8 cellular contexts compared by ENCODE assay signal in the genomic region with DNA sequence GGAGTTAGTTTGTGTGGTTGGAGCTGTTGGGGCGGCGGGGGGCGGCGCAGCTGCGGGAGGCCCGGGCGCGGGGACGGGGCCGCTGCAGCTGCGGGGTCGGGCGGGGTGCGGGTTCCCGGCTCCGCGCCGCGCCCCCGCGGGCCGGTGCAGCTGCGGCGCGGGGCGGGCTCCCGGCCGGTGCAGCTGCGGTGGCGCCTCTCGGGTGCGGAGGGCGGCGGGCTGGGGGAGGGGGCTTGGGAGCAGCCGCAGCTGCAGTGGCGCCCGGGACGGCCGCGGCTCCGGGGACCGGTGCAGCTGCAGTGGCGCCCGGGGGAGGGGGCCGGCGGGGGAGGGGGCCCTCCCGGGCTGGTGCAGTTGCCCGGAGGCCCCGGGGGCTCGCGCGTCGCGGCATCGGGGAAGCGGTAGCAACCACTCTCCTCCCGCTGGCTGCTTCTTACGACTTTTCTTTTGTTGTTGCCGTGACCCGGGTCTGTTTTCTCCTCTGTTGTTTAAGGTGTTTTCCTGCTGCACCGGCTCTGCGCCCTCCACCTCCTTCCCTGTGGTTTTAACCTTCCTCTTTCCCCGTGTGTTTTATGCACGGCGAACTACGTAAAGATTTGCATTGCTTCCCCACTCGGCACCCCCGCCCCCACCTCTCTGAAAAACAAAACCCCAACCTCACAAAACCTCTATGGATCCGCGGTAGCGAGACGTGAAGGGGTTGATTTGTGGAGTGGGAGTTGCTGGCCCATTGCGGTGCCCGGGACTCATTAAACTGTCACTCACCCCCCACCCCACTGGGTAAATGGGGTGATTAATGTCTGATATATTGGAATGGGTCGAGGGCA. TPM values are rescaled to one million over a fixed set of nuclear protein-coding genes. Genes with fewer than 3 reads are reported as not detected.
DNase-seq lines count a peak whose midpoint lies in the region; FAIRE-seq and TF ChIP-seq lines count a peak whose summit lies in the region.

No MANE protein-coding gene starts in this region.

- DNase-seq in GM10248 (ENCODE audit: extremely low spot score) = peak; percentile 48
- peak; percentile 67 for DNase-seq in NCI-H146 (lab: John Stamatoyannopoulos, UW)
- peak; percentile 12 to 29 for DNase-seq in activated CD4-positive, alpha-beta T cell treated with anti-CD3 and anti-CD28 coated beads, Interleukin-2, amount 50 U/mL, for 4 hours
- DNase-seq in H1 (ENCODE audit: low read depth in 1 of 2, low spot score in 2 of 2) = no peak
- DNase-seq in dedifferentiated amniotic fluid mesenchymal stem cell (ENCODE audit: extremely low spot score) = no peak
- no peak for DNase-seq in COLO829 (ENCODE audit: low spot score)

- no peak for TF ChIP-seq CTCF in GM10248 (IDR thresholded peaks at IDR 0.05; ENCODE audit: control extremely low read depth, extremely low read depth, low read depth, missing control alignments)
- no peak for TF ChIP-seq CTCF in H1 (IDR thresholded peaks at IDR 0.05; ENCODE audit: control extremely low read depth in 1 of 3, insufficient read depth in 1 of 3, low read depth in 1 of 3, low read length in 3 of 3)

- H3K27ac ChIP-seq in H1 (ENCODE audit: low read depth, low read length) (no peak overlapping the region), stomach smooth muscle (ENCODE audit: low read length) (peak overlapping the region; percentile 64)

- H3K4me3 ChIP-seq in H1 (ENCODE audit: extremely low read depth in 1 of 4, insufficient read depth in 2 of 4, low read depth in 3 of 4, low read length in 4 of 4) (peak overlapping the region; percentile 78 to 91 (median 84)), mononuclear cell (ENCODE audit: low read length) (peak overlapping the region; percentile 76), stomach smooth muscle (ENCODE audit: low read length in 2 of 2) (peak overlapping the region; percentile 82 to 92)

- 1% methylated on average over 36 of the region's 75 CpGs; no CpG with 5 or more reads in 1 of the 2 experiments for WGBS in H1 (ENCODE audit: extremely low coverage in 1 of 2, insufficient coverage in 1 of 2, insufficient read length in 1 of 2, insufficient replicate concordance in 2 of 2, low coverage in 1 of 2, low lambda C conversion rate in 2 of 2, missing lambda C conversion rate in 1 of 2), 2 experiments

- TF ChIP-seq EP300 in H1 (IDR thresholded peaks at IDR 0.05; ENCODE audit: borderline replicate concordance in 1 of 2, low read depth in 2 of 2, low read length in 2 of 2) = no peak

- H3K4me1 ChIP-seq in H1 (replicated peaks in 1 of 4; ENCODE audit: control insufficient read depth in 3 of 4, insufficient read depth in 4 of 4, low read length in 3 of 4) (peaks cover 3 to 18% (median 9%) of the 10 kb centered on the region in 4 experiments; a peak in 6 of 7 replicates), mononuclear cell (ENCODE audit: insufficient read depth, low read length) (peaks cover 43% of the 10 kb centered on the region), stomach smooth muscle (ENCODE audit: control insufficient read depth, insufficient read depth, low read length) (peaks cover 3% of the 10 kb centered on the region)

- TF ChIP-seq POLR2A in H1 (IDR thresholded peaks at IDR 0.05; ENCODE audit: control extremely low read depth in 1 of 2, low read depth in 2 of 2, low read length in 2 of 2) = no peak

- H4K91ac ChIP-seq in H1 (replicated peaks; ENCODE audit: insufficient read length, low read length) = no peak overlapping the region

- H3K36me3 ChIP-seq in H1 (ENCODE audit: control insufficient read depth in 2 of 4, insufficient read depth in 4 of 4, low read length in 3 of 4) (peaks cover 0 to 8% (median 4%) of the 10 kb centered on the region in 4 experiments; a peak in 3 of 8 replicates), stomach smooth muscle (ENCODE audit: control insufficient read depth in 2 of 2, insufficient read depth in 2 of 2, low read length in 2 of 2) (peaks cover 5 to 7% of the 10 kb centered on the region in 2 donors)

- H2BK5ac ChIP-seq in H1 (ENCODE audit: low read depth, low read length) = no peak overlapping the region

- H2AK5ac ChIP-seq in H1 (ENCODE audit: low read depth, low read length) = no peak overlapping the region

- H2AFZ ChIP-seq in H1 (ENCODE audit: low read length) = no peak overlapping the region

- H3K14ac ChIP-seq in H1 (ENCODE audit: insufficient read length) = no peak overlapping the region

- peaks cover 0 to 49% of the 10 kb centered on the region in 2 experiments; a peak in 2 of 4 replicates for H3K79me2 ChIP-seq in H1 (ENCODE audit: control insufficient read depth in 1 of 2, insufficient read depth in 2 of 2, low read length in 2 of 2)

- no peak for TF ChIP-seq RAD21 in H1 (IDR thresholded peaks at IDR 0.05 in 1 of 2, conservative IDR thresholded peaks at IDR 0.05 in 1 of 2; ENCODE audit: low read depth in 2 of 2, low read length in 2 of 2)

- H2BK12ac ChIP-seq in H1 (ENCODE audit: low read depth, low read length) = no peak overlapping the region

- no peak overlapping the region for H2BK15ac ChIP-seq in H1 (ENCODE audit: low read length)

- FAIRE-seq in H1 (lab: Jason Lieb, UNC) = no peak

- no peak overlapping the region for H4K5ac ChIP-seq in H1 (ENCODE audit: insufficient read length, low read depth, low read length)

- peaks cover 14% of the 10 kb centered on the region for H3K23me2 ChIP-seq in H1 (ENCODE audit: low read depth, low read length)

- CTCF ChIA-PET in GM10248 (lab: Yijun Ruan, JAX) (no interaction called here), H1 (lab: Charles Lee; ENCODE audit: partially characterized antibody) (interaction anchor here (0.7 kb wide), 1 partner anchor 34 kb away, joined by 3 read pairs; no protein-coding TSS in a partner anchor)

- H4K8ac ChIP-seq in H1 (ENCODE audit: extremely low read depth, insufficient read depth, low read length) = peak overlapping the region; percentile 45; the same call in 1 of the 2 replicates

- H2BK120ac ChIP-seq in H1 (replicated peaks; ENCODE audit: low read depth, low read length) = no peak overlapping the region

- H3K9ac ChIP-seq in H1 (replicated peaks in 1 of 4; ENCODE audit: extremely low read depth in 1 of 4, low read depth in 3 of 4, low read length in 3 of 4) = peak overlapping the region in 3 of 4 experiments; percentile 6 to 87 (median 52); a peak in 3 of 7 replicates
- H3K9ac ChIP-seq in stomach smooth muscle (ENCODE audit: low read length in 2 of 2) = peak overlapping the region; percentile 62 to 76

- H3K27me3 ChIP-seq in H1 (replicated peaks in 1 of 4; ENCODE audit: control insufficient read depth in 3 of 4, extremely low read depth in 1 of 4, insufficient read depth in 3 of 4, low read length in 3 of 4) = peaks cover 0 to 8% (median 5%) of the 10 kb centered on the region in 4 experiments; a peak in 3 of 7 replicates
- no peaks in the 10 kb centered on the region for H3K27me3 ChIP-seq in mononuclear cell (ENCODE audit: insufficient read depth, low read length)
- H3K27me3 ChIP-seq in stomach smooth muscle (ENCODE audit: control insufficient read depth in 1 of 2, insufficient read depth in 2 of 2, low read length in 2 of 2) = no peaks in the 10 kb centered on the region

- no peak overlapping the region for H3K56ac ChIP-seq in H1 (replicated peaks; ENCODE audit: insufficient read length, low read depth, low read length)

- H4K20me1 ChIP-seq in H1 (replicated peaks in 1 of 2; ENCODE audit: control insufficient read depth in 1 of 2, insufficient read depth in 2 of 2, low read length in 2 of 2) = peaks cover 11 to 14% of the 10 kb centered on the region in 2 experiments

- H3K79me1 ChIP-seq in H1 (ENCODE audit: low read depth, low read length) = peaks cover 2% of the 10 kb centered on the region; the same call in 1 of the 2 replicates

- H3K23ac ChIP-seq in H1 (ENCODE audit: insufficient read length) = no peak overlapping the region

- POLR2A ChIA-PET in GM10248 (lab: Yijun Ruan, JAX) = interaction anchor here (0.7 kb wide), 1 partner anchor 1814 kb away, joined by 6 read pairs; no protein-coding TSS in a partner anchor
- POLR2A ChIA-PET in H1 (lab: Charles Lee; ENCODE audit: partially characterized antibody) = no interaction called here

- H3K9me3 ChIP-seq in H1 (ENCODE audit: insufficient read depth in 2 of 2, low read depth in 1 of 2, low read length in 1 of 2) (no peaks in the 10 kb centered on the region), mononuclear cell (ENCODE audit: low read depth, low read length) (no peaks in the 10 kb centered on the region), stomach smooth muscle (ENCODE audit: control insufficient read depth in 2 of 2, low read length in 2 of 2) (no peaks in the 10 kb centered on the region)

- no peak overlapping the region for H3K4ac ChIP-seq in H1 (replicated peaks; ENCODE audit: insufficient read length, low read depth, low read length)

- H3K4me2 ChIP-seq in H1 (ENCODE audit: insufficient read depth in 1 of 2, low read depth in 2 of 2, low read length in 2 of 2) = peak overlapping the region; percentile 87 to 97

- H3K18ac ChIP-seq in H1 (ENCODE audit: extremely low read depth, low read length) = no peak overlapping the region

- H2BK20ac ChIP-seq in H1 (ENCODE audit: low read length) = no peak overlapping the region

TF ChIP-seq in H1, 55 proteins besides CTCF, POLR2A, EP300 and RAD21 (continues in another document):
- TF ChIP-seq SIN3A (conservative IDR thresholded peaks at IDR 0.05 in 1 of 2, IDR thresholded peaks at IDR 0.05 in 1 of 2; ENCODE audit: low read depth in 1 of 2, low read length in 2 of 2) (no peak), POU5F1 (IDR thresholded peaks at IDR 0.05; ENCODE audit: low read depth, low read length) (no peak), ZNF274 (IDR thresholded peaks at IDR 0.05; ENCODE audit: borderline replicate concordance, extremely low read depth, low read length) (no peak), SAP30 (IDR thresholded peaks at IDR 0.05; ENCODE audit: insufficient read depth, insufficient replicate concordance, low read length) (no peak)

RNA-seq across cellular contexts. Expression of a gene that starts 1.7 kb away (rescaled TPM):
- total RNA-seq in H1 (2021; fragmentation: NEBNext Ultra II Directional; extraction: Animal tissue kit (Norgen Biotek cat#: 25700)) = 14.0 and 14.4 TPM in 2 replicates
- 8.2 and 8.5 TPM in 2 replicates for polyA plus RNA-seq in H1 (2011; rRNA removed)
- 8.6 TPM for polyA plus RNA-seq in H1 (2011; cell fraction: cytosol; rRNA removed)
- polyA plus RNA-seq in H1 (2011; cell fraction: nucleus; rRNA removed) = 17.3 TPM
- polyA plus RNA-seq in H1 (2012, experiment 1 of 2) = 7.3 to 9.6 TPM (median 8.3 TPM) in 4 replicates
- 2.0 TPM for polyA plus RNA-seq in H1 (2012, experiment 2 of 2)
- 7.5 TPM for polyA plus RNA-seq in H1 (2013, experiment 1 of 2)
- polyA plus RNA-seq in H1 (2013, experiment 2 of 2) = 7.2 TPM
- polyA minus RNA-seq in H1 (2011; rRNA and poly(A)+ RNA removed) = 14.2 and 15.0 TPM in 2 replicates
- 11.5 TPM for polyA minus RNA-seq in H1 (2011; cell fraction: cytosol; rRNA and poly(A)+ RNA removed)
- 8.1 TPM for polyA minus RNA-seq in H1 (2011; cell fraction: nucleus; rRNA and poly(A)+ RNA removed)
- total RNA-seq in mononuclear cell = 57.5 TPM

Comparison
In these comparisons a context has a peak if more than half of its experiments do, and no peak if none do; other contexts are left out.
1. DNase-seq: peak in GM10248 (single experiment), NCI-H146 (single experiment) and activated CD4-positive, alpha-beta T cell treated with anti-CD3 and anti-CD28 coated beads, Interleukin-2, amount 50 U/mL, for 4 hours (2 of 2); none in H1 (0 of 2), dedifferentiated amniotic fluid mesenchymal stem cell (single experiment) and COLO829 (single experiment).
2. Peak in every context shown above with its lines, with median percentiles within 50 percentile points of each other: H3K4me3 ChIP-seq.